Comparison of ENCODE assay signal across 1 cellular context in the genomic region with DNA sequence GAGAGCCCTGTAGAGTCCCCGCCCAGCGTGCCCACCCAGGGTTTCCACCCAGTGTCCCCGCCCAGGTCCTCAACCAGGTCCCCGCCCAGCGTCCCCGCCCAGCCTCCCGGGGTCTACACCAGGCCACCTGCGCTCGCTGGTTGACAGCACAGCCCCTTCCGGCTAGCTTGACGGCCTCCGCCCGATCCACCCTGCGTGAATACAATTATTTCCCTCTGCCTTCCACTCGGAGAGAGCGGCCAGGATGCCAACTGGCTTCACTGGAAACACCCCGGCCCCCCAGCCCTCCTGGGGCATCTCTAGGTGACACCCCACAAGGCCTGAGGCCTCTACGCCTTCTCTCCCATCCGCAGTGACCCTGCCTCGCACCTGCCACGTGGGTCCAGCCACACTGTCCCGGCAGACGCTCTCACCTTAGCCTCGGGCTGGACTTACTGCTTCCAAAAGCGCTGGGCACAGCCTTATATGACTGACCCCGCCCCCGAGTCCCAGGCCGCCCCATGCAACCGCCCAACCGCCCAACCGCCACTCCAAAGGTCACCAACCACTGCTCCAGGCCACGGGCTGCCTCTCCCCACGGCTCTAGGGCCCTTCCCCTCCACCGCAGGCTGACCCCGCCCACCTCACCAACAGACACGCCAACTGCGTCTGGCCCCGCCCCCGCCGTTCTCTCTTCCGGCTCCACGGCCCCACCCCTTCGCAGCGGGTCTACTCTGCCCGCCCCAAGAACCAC.
TF ChIP-seq lines count a peak whose summit lies in the region.

No MANE protein-coding gene starts in this region.

TF ChIP-seq in H1, 55 proteins besides CTCF, POLR2A, EP300 and RAD21 (continued from another document):
- TF ChIP-seq USF2 (IDR thresholded peaks at IDR 0.05; ENCODE audit: low read length): no peak
- TF ChIP-seq, protein P1, sequence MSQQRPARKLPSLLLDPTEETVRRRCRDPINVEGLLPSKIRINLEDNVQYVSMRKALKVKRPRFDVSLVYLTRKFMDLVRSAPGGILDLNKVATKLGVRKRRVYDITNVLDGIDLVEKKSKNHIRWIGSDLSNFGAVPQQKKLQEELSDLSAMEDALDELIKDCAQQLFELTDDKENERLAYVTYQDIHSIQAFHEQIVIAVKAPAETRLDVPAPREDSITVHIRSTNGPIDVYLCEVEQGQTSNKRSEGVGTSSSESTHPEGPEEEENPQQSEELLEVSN (IDR thresholded peaks at IDR 0.05): no peak
TF ChIP-seq in H1: peak in this region for 0.
